8 cellular contexts compared by ENCODE assay signal in the genomic region with DNA sequence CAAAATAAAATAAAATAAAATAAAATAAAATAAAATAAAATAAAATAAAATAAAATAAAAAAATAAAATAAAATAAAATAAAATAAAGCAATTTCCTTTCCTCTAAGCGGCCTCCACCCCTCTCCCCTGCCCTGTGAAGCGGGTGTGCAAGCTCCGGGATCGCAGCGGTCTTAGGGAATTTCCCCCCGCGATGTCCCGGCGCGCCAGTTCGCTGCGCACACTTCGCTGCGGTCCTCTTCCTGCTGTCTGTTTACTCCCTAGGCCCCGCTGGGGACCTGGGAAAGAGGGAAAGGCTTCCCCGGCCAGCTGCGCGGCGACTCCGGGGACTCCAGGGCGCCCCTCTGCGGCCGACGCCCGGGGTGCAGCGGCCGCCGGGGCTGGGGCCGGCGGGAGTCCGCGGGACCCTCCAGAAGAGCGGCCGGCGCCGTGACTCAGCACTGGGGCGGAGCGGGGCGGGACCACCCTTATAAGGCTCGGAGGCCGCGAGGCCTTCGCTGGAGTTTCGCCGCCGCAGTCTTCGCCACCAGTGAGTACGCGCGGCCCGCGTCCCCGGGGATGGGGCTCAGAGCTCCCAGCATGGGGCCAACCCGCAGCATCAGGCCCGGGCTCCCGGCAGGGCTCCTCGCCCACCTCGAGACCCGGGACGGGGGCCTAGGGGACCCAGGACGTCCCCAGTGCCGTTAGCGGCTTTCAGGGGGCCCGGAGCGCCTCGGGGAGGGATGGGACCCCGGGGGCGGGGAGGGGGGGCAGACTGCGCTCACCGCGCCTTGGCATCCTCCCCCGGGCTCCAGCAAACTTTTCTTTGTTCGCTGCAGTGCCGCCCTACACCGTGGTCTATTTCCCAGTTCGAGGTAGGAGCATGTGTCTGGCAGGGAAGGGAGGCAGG. TPM values are rescaled to one million over a fixed set of nuclear protein-coding genes. Genes with fewer than 3 reads are reported as not detected.
A peak's percentile ranks its signal among the peaks of the same experiment; 100 is the strongest.
DNase-seq lines count a peak whose midpoint lies in the region; ATAC-seq and TF ChIP-seq lines count a peak whose summit lies in the region.

Gene GSTP1 (plus strand): TSS at position 494 of the 886 bp plus-strand sequence. CDS start 32 bp downstream, at position 526.

- intact Hi-C loops in right cardiac atrium (cut with DNase I) (no loop called here), uterus (cut with DNase I; ENCODE audit: low total_unique reads) (no loop called here)

- peak within 1 kb of the TSS; percentile 63 to 78 for H3K4me3 ChIP-seq in DND-41 (ENCODE audit: low read depth in 1 of 2, low read length in 2 of 2)
- H3K4me3 ChIP-seq in right cardiac atrium (ENCODE audit: low read length) = peak within 1 kb of the TSS; percentile 90
- H3K4me3 ChIP-seq in rectal smooth muscle tissue (ENCODE audit: low read length) = peak within 1 kb of the TSS; percentile 71
- peak within 1 kb of the TSS; percentile 80 to 96 for H3K4me3 ChIP-seq in uterus

- H3K36me3 Mint-ChIP-seq in T-helper 17 cell (ENCODE audit: low read depth) = no peaks in the 10 kb centered on the region

- peaks cover 12% of the 10 kb centered on the region for H3K27me3 Mint-ChIP-seq in T-helper 17 cell

- ATAC-seq in DND-41 (ENCODE audit: insufficient read depth, low read depth) = peak; percentile 89
- ATAC-seq in GM21576 (IDR thresholded peaks at IDR 0.05; ENCODE audit: unreplicated experiment) = peak; percentile 54
- ATAC-seq in T-helper 17 cell = peak; percentile 86
- ATAC-seq in right cardiac atrium = peak; percentile 97 to 98

- no peaks in the 10 kb centered on the region for H3K9me3 ChIP-seq in DND-41 (ENCODE audit: insufficient read depth, low read length, severe bottlenecking)
- no peaks in the 10 kb centered on the region for H3K9me3 ChIP-seq in T-helper 17 cell (ENCODE audit: control insufficient read depth, low read length, poor library complexity, severe bottlenecking)
- no peaks in the 10 kb centered on the region for H3K9me3 ChIP-seq in right cardiac atrium (ENCODE audit: control insufficient read depth, low read length)
- H3K9me3 ChIP-seq in uterus = no peaks in the 10 kb centered on the region

- H4K20me1 ChIP-seq in DND-41 (ENCODE audit: insufficient read depth, low read length) = peaks cover 31% of the 10 kb centered on the region

- DNase-seq in DND-41 (peak; percentile 90), Kasumi-1 (lab: John Stamatoyannopoulos, UW) (peak; percentile 79 to 86), T-helper 17 cell (peak; percentile 54 to 67 (median 62)), amniotic stem cell (lab: John Stamatoyannopoulos, UW) (peak; percentile 82), right cardiac atrium (peak; percentile 95 to 98 (median 98)), uterus (peak; percentile 94 to 96)

- H3K27me3 ChIP-seq in DND-41 (ENCODE audit: insufficient read depth, low read length, poor library complexity) (peaks cover 5% of the 10 kb centered on the region), right cardiac atrium (ENCODE audit: control insufficient read depth, insufficient read depth) (no peaks in the 10 kb centered on the region), rectal smooth muscle tissue (ENCODE audit: control insufficient read depth, insufficient read depth, low read length) (peaks cover 3% of the 10 kb centered on the region), uterus (no peaks in the 10 kb centered on the region)

- H3K4me1 ChIP-seq in DND-41 (ENCODE audit: insufficient read depth, low read length) (peaks cover 38% of the 10 kb centered on the region), right cardiac atrium (ENCODE audit: control insufficient read depth, insufficient read depth, low read length) (no peaks in the 10 kb centered on the region), rectal smooth muscle tissue (ENCODE audit: control insufficient read depth, insufficient read depth, low read length) (no peaks in the 10 kb centered on the region), uterus (peaks cover 0 to 13% of the 10 kb centered on the region in 2 donors)

- peak within 1 kb of the TSS; percentile 81 for H3K27ac Mint-ChIP-seq in T-helper 17 cell

- H3K9ac ChIP-seq in DND-41 (ENCODE audit: low read depth, low read length) = peak within 1 kb of the TSS; percentile 64
- peak within 1 kb of the TSS; percentile 90 for H3K9ac ChIP-seq in rectal smooth muscle tissue (ENCODE audit: low read length)

- peak within 1 kb of the TSS; percentile 90 for H3K4me3 Mint-ChIP-seq in T-helper 17 cell

- peak within 1 kb of the TSS; percentile 66 for H3K4me2 ChIP-seq in DND-41 (ENCODE audit: insufficient read depth, low read length)

- peaks cover 31% of the 10 kb centered on the region for H3K4me1 Mint-ChIP-seq in T-helper 17 cell

- peak within 1 kb of the TSS; percentile 91 for H3K27ac ChIP-seq in DND-41 (ENCODE audit: low read length)
- H3K27ac ChIP-seq in right cardiac atrium (ENCODE audit: low read length) = peak within 1 kb of the TSS; percentile 99
- peak within 1 kb of the TSS; percentile 97 for H3K27ac ChIP-seq in rectal smooth muscle tissue (ENCODE audit: low read depth, low read length)
- H3K27ac ChIP-seq in uterus = peak within 1 kb of the TSS; percentile 98 to 100

- under 1% methylated on average over 76 of the region's 76 CpGs for WGBS in right cardiac atrium

- TF ChIP-seq CTCF in DND-41 (IDR thresholded peaks at IDR 0.05; ENCODE audit: borderline replicate concordance, extremely low read depth, low read length, poor library complexity, severe bottlenecking) (peak; percentile 75), uterus (IDR thresholded peaks at IDR 0.05) (peak; percentile 69 to 95 (median 92))

- TF ChIP-seq POLR2A in uterus (IDR thresholded peaks at IDR 0.05) = peak; percentile 96 to 97

- H3K36me3 ChIP-seq in DND-41 (ENCODE audit: insufficient read depth, low read length) (peaks cover 41% of the 10 kb centered on the region), rectal smooth muscle tissue (ENCODE audit: control insufficient read depth, insufficient read depth, low read length) (peaks cover 3% of the 10 kb centered on the region), uterus (no peaks in the 10 kb centered on the region)

- peaks cover 39% of the 10 kb centered on the region for H3K79me2 ChIP-seq in DND-41 (ENCODE audit: insufficient read depth, low read length)

- H2AFZ ChIP-seq in DND-41 (ENCODE audit: low read depth, low read length) = peak within 1 kb of the TSS; percentile 86

RNA-seq across cellular contexts. Expression of gene GSTP1, which starts in this region (rescaled TPM):
- 10 to 100 TPM; 67.8 to 79.7 TPM for total RNA-seq in T-helper 17 cell
- total RNA-seq in right cardiac atrium = 100 to 1,000 TPM; 323 to 411 (median 377) TPM
- 501 TPM for polyA plus RNA-seq in right cardiac atrium
- total RNA-seq in uterus = 100 to 1,000 TPM; 410 to 885 (median 651) TPM

Comparison
In these comparisons a context has a peak if more than half of its experiments do, and no peak if none do; other contexts are left out.
1. Peak in every context shown above with its lines: DNase-seq, ATAC-seq, H3K4me3 ChIP-seq and H3K27ac ChIP-seq.
2. RNA of gene GSTP1 (total RNA-seq): 410 to 885 TPM in uterus and 323 to 411 TPM in right cardiac atrium; 67.8 to 79.7 TPM in T-helper 17 cell; every median in the first group is over 4 times any median in the second.